Comparison of ENCODE assay signal across 26 cellular contexts in genomic region chr5:151738125-151738848, GRCh38. TPM values are rescaled to one million over a fixed set of nuclear protein-coding genes. Genes with fewer than 3 reads are reported as not detected.
A peak's percentile ranks its signal among the peaks of the same experiment; 100 is the strongest.
DNase-seq lines count a peak whose midpoint lies in the region; ATAC-seq and TF ChIP-seq lines count a peak whose summit lies in the region.
"Had no signal": no experiment of that assay in that cellular context is flagged by ENCODE, and none has a peak within 500 bp of the region (broad histone marks: within the 10 kb centered on the region; RNA-seq: fewer than 3 reads in every experiment).

No MANE protein-coding gene starts in this region.

- peaks cover 35% of the 10 kb centered on the region for H3K4me1 Mint-ChIP-seq in nephron
- H3K4me1 Mint-ChIP-seq in Calu3 (ENCODE audit: low read depth, unreplicated experiment), result peaks cover 34% of the 10 kb centered on the region

- POLR2A ChIA-PET in AG04450 (lab: Yijun Ruan, JAX), result interaction anchor here (2.7 to 4.9 kb wide), 8 partner anchors 20 to 77 kb away, joined by 12 to 181 read pairs (median 68); partner anchors contain the start of genes G3BP1 and SPARC

- CTCF ChIA-PET in AG04450 (lab: Charles Lee), result interaction anchor here (0.8 to 8.6 kb wide), 9 partner anchors 20 to 293 kb away, joined by 3 to 136 read pairs (median 10); no protein-coding TSS in a partner anchor
- CTCF ChIA-PET in Calu3 (lab: Charles Lee), result interaction anchor here (0.9 to 1.5 kb wide), 2 partner anchors 17 to 79 kb away, joined by 5 to 6 read pairs; no protein-coding TSS in a partner anchor

- DNase-seq in AG04450 (ENCODE audit: low read depth, low spot score) (no peak), M059J (ENCODE audit: low read depth) (peak; percentile 76), dermis blood vessel endothelial cell (peak; percentile 25), AG08395 (ENCODE audit: low spot score) (no peak), Calu3 (no peak)
- DNase-seq: ACHN; activated CD8-positive, alpha-beta T cell treated with anti-CD3 and anti-CD28 coated beads for 36 hours; activated naive CD4-positive, alpha-beta T cell; anterior cingulate cortex; H9; kidney glomerular epithelial cell; naive thymus-derived CD8-positive, alpha-beta T cell; NCI-H187; NCI-H2227 treated with DMSO at 0.1 percent for 48 hours; sigmoid colon; substantia nigra; SW 1271 had no signal

- no peak overlapping the region for H3K4me3 ChIP-seq in AG04450 (ENCODE audit: low read depth, low read length)
- H3K4me3 ChIP-seq: sigmoid colon had no signal

- no peak for TF ChIP-seq POLR2A in GM18505 (IDR thresholded peaks at IDR 0.05; ENCODE audit: borderline replicate concordance, extremely low read depth, insufficient read depth, insufficient read length)

- H3K27me3 Mint-ChIP-seq in nephron (ENCODE audit: low read depth) (no peaks in the 10 kb centered on the region), Calu3 (ENCODE audit: unreplicated experiment) (no peaks in the 10 kb centered on the region)
- H3K27me3 Mint-ChIP-seq: activated CD8-positive, alpha-beta T cell treated with anti-CD3 and anti-CD28 coated beads for 36 hours; central memory CD8-positive, alpha-beta T cell; naive thymus-derived CD8-positive, alpha-beta T cell had no signal

- peak overlapping the region; percentile 94 to 97 (median 96) for H3K27ac Mint-ChIP-seq in nephron
- no peak overlapping the region for H3K27ac Mint-ChIP-seq in Calu3 (ENCODE audit: unreplicated experiment)
- H3K27ac Mint-ChIP-seq: activated CD8-positive, alpha-beta T cell treated with anti-CD3 and anti-CD28 coated beads for 36 hours; H9; naive thymus-derived CD8-positive, alpha-beta T cell had no signal

- intact Hi-C loops in Calu3 (cut with micrococcal nuclease; ENCODE audit: unreplicated experiment), result no loop called here

- H3K9me3 ChIP-seq in AG04450 (ENCODE audit: control insufficient read depth, insufficient read depth, low read length), result no peaks in the 10 kb centered on the region
- H3K9me3 ChIP-seq: sigmoid colon had no signal

- H3K27ac ChIP-seq in AG04450 (ENCODE audit: low read depth, low read length), result peak overlapping the region; percentile 99
- H3K27ac ChIP-seq: epithelial cell of prostate, KMS-11, parathyroid adenoma had no signal

- no peak overlapping the region for H3K4me3 Mint-ChIP-seq in nephron
- H3K4me3 Mint-ChIP-seq in Calu3 (ENCODE audit: low read depth, unreplicated experiment), result no peak overlapping the region
- H3K4me3 Mint-ChIP-seq: activated CD8-positive, alpha-beta T cell treated with anti-CD3 and anti-CD28 coated beads for 36 hours; CD14-positive monocyte; central memory CD8-positive, alpha-beta T cell; H9; naive thymus-derived CD8-positive, alpha-beta T cell had no signal

- ATAC-seq in HG02798 (IDR thresholded peaks at IDR 0.05; ENCODE audit: poor library complexity, unreplicated experiment) (no peak), GM18505 (IDR thresholded peaks at IDR 0.05; ENCODE audit: unreplicated experiment) (no peak)
- ATAC-seq: activated CD4-positive, CD25-positive, alpha-beta regulatory T cell treated with anti-CD3 and anti-CD28 coated beads, Interleukin-2, amount 50 U/mL, for 24 hours; activated CD8-positive, alpha-beta T cell treated with anti-CD3 and anti-CD28 coated beads for 36 hours; naive thymus-derived CD8-positive, alpha-beta T cell had no signal

- H3K36me3 Mint-ChIP-seq in nephron (ENCODE audit: low read depth), result peaks cover 11% of the 10 kb centered on the region
- H3K36me3 Mint-ChIP-seq in Calu3 (ENCODE audit: insufficient read depth, unreplicated experiment), result peaks cover 25% of the 10 kb centered on the region

- H3K9me3 Mint-ChIP-seq in nephron (no peaks in the 10 kb centered on the region), Calu3 (ENCODE audit: low read depth, unreplicated experiment) (no peaks in the 10 kb centered on the region)
- H3K9me3 Mint-ChIP-seq: activated CD8-positive, alpha-beta T cell treated with anti-CD3 and anti-CD28 coated beads for 36 hours; CD14-positive monocyte; central memory CD8-positive, alpha-beta T cell; H9; naive thymus-derived CD8-positive, alpha-beta T cell had no signal

- no TSS peak for BruUV-seq in Calu3 (replicated peaks; lab: Mats Ljungman, UMichigan)

- no peaks in the 10 kb centered on the region for H3K27me3 ChIP-seq in AG04450 (ENCODE audit: control insufficient read depth, insufficient read depth, low read length)
- H3K27me3 ChIP-seq: sigmoid colon had no signal

- TF ChIP-seq CTCF in AG04450 (IDR thresholded peaks at IDR 0.05; ENCODE audit: low read depth, low read length), result no peak
- no peak for TF ChIP-seq CTCF in nephron (IDR thresholded peaks at IDR 0.05; ENCODE audit: unreplicated experiment in 3 of 3)
- TF ChIP-seq CTCF in Calu3 (IDR thresholded peaks at IDR 0.05; ENCODE audit: unreplicated experiment), result no peak

RNA-seq across cellular contexts. Expression of gene ATOX1, which starts 20.1 kb away (rescaled TPM):
- 138 and 164 TPM in 2 replicates for polyA plus RNA-seq in AG04450 (2011; rRNA removed)
- polyA minus RNA-seq in AG04450 (2011; rRNA and poly(A)+ RNA removed), result 111 and 133 TPM in 2 replicates
- 169 and 189 TPM in 2 replicates for total RNA-seq in M059J (2014; rRNA removed; shearing (Covaris generic))
- total RNA-seq in dermis blood vessel endothelial cell (69.8 and 96.3 TPM in 2 replicates), Calu3 (2022) (204 and 239 TPM in 2 replicates)

RNA-seq across cellular contexts. Expression of gene G3BP1, which starts 33.5 kb away (rescaled TPM):
- 87.7 and 101 TPM in 2 replicates for polyA plus RNA-seq in AG04450 (2011; rRNA removed)
- 177 and 215 TPM in 2 replicates for polyA minus RNA-seq in AG04450 (2011; rRNA and poly(A)+ RNA removed)
- total RNA-seq in M059J (2014; rRNA removed; shearing (Covaris generic)), result 124 and 167 TPM in 2 replicates
- total RNA-seq in dermis blood vessel endothelial cell, result 244 and 263 TPM in 2 replicates
- 356 and 393 TPM in 2 replicates for total RNA-seq in Calu3 (2022)

RNA-seq across cellular contexts. Expression of gene SPARC, which starts 51.6 kb away (rescaled TPM):
- 5,773 and 5,780 TPM in 2 replicates for polyA plus RNA-seq in AG04450 (2011; rRNA removed)
- 4,970 and 6,372 TPM in 2 replicates for polyA minus RNA-seq in AG04450 (2011; rRNA and poly(A)+ RNA removed)
- total RNA-seq in M059J (2014; rRNA removed; shearing (Covaris generic)), result 2,332 and 4,342 TPM in 2 replicates
- total RNA-seq in dermis blood vessel endothelial cell, result 756 and 1,107 TPM in 2 replicates
- total RNA-seq in Calu3 (2022), result not detected in 2 replicates
- total RNA-seq: activated CD8-positive, alpha-beta T cell treated with anti-CD3 and anti-CD28 coated beads for 36 hours; naive thymus-derived CD8-positive, alpha-beta T cell had no signal
- polyA plus RNA-seq: naive thymus-derived CD8-positive, alpha-beta T cell had no signal

Comparison
In these comparisons a context has a peak if more than half of its experiments do, and no peak if none do; other contexts are left out.
1. DNase-seq: peak in M059J (single experiment) and dermis blood vessel endothelial cell (single experiment); none in AG04450 (single experiment), AG08395 (single experiment) and Calu3 (single experiment).
2. RNA of gene SPARC, which starts 51.6 kb away (total RNA-seq): 2,332 to 4,342 TPM in M059J and 756 to 1,107 TPM in dermis blood vessel endothelial cell; not detected in Calu3; every median in the first group is over 100 times any median in the second.